ENCODE assay signal across 8 cellular contexts in the genomic region with DNA sequence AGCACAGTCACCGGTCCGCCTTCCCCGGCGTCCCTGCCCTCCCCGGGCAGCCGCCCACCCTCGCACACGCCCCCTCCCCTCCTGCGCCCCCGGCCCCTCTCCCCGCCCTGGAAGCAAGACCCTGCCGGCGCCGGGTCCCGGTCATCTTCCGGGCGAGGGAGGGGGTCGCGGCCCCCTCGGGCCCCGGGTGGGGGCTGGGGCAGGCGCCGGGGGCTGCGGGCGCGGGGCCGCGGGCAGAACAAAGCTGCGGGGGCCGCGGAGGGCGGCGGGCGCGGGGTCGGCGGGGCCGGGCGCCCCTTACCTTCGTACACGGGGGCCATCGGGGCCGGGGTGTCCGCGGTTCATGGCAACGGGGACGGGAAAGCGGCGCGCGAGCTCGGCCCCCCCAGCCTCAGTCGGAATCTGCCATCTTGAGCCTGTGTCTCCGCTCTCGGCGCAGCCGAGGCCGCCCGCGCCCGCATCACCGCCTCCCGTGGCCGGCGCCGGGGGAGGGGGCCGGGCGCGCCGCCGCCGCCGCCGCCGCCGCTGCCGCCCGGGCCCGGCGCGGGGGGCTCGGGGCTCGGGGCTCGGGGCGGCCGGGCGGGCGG. TPM values are rescaled to one million over a fixed set of nuclear protein-coding genes. Genes with fewer than 3 reads are reported as not detected.
A peak's percentile ranks its signal among the peaks of the same experiment; 100 is the strongest.
DNase-seq lines count a peak whose midpoint lies in the region; ATAC-seq and TF ChIP-seq lines count a peak whose summit lies in the region.

No MANE protein-coding gene starts in this region.

- H3K27ac ChIP-seq in epithelial cell of prostate (peak overlapping the region; percentile 91), upper lobe of right lung (peak overlapping the region; percentile 92)
- peak overlapping the region; percentile 89 for H3K27ac ChIP-seq in naive thymus-derived CD4-positive, alpha-beta T cell (ENCODE audit: low read depth, low read length)

- DNase-seq in AG10803 (ENCODE audit: low read depth) (peak; percentile 28), epithelial cell of prostate (ENCODE audit: low read depth, low spot score) (no peak), upper lobe of right lung (peak; percentile 72)
- no peak for DNase-seq in Jurkat, Clone E6-1 (ENCODE audit: low read depth, low spot score)
- DNase-seq in activated CD8-positive, alpha-beta T cell treated with anti-CD3 and anti-CD28 coated beads for 36 hours = peak; percentile 44
- DNase-seq in naive thymus-derived CD4-positive, alpha-beta T cell = peak; percentile 20 to 52 (median 42)

- no peaks in the 10 kb centered on the region for H3K27me3 ChIP-seq in naive thymus-derived CD4-positive, alpha-beta T cell (ENCODE audit: control insufficient read depth in 2 of 2, insufficient read depth in 2 of 2, low read length in 2 of 2)
- no peaks in the 10 kb centered on the region for H3K27me3 ChIP-seq in upper lobe of right lung

- ATAC-seq in GM19328 (IDR thresholded peaks at IDR 0.05; ENCODE audit: unreplicated experiment) = peak; percentile 22
- peak; percentile 12 for ATAC-seq in activated CD8-positive, alpha-beta T cell treated with anti-CD3 and anti-CD28 coated beads for 36 hours
- peak; percentile 55 for ATAC-seq in naive thymus-derived CD4-positive, alpha-beta T cell
- ATAC-seq in upper lobe of right lung = peak; percentile 29
- no peak for ATAC-seq in GM19395 (IDR thresholded peaks at IDR 0.05; ENCODE audit: unreplicated experiment)

- no peaks in the 10 kb centered on the region for H3K36me3 Mint-ChIP-seq in activated CD8-positive, alpha-beta T cell treated with anti-CD3 and anti-CD28 coated beads for 36 hours (ENCODE audit: low read depth)
- H3K36me3 Mint-ChIP-seq in naive thymus-derived CD4-positive, alpha-beta T cell = peaks cover 0 to 4% (median 3%) of the 10 kb centered on the region in 5 donors

- H3K36me3 ChIP-seq in naive thymus-derived CD4-positive, alpha-beta T cell (ENCODE audit: control insufficient read depth in 2 of 3, insufficient read depth in 3 of 3, low read length in 3 of 3) = peaks cover 0 to 5% (median 0%) of the 10 kb centered on the region in 3 experiments
- H3K36me3 ChIP-seq in upper lobe of right lung = no peaks in the 10 kb centered on the region

- H3K4me3 Mint-ChIP-seq in activated CD8-positive, alpha-beta T cell treated with anti-CD3 and anti-CD28 coated beads for 36 hours = peak overlapping the region; percentile 96
- peak overlapping the region; percentile 94 to 100 (median 98) for H3K4me3 Mint-ChIP-seq in naive thymus-derived CD4-positive, alpha-beta T cell

- CTCF ChIA-PET in activated CD8-positive, alpha-beta T cell treated with anti-CD3 and anti-CD28 coated beads for 36 hours (lab: Charles Lee) = interaction anchor here (0.7 to 12.2 kb wide), 3 partner anchors 13 to 156 kb away, joined by 3 to 62 read pairs (median 3); no protein-coding TSS in a partner anchor
- CTCF ChIA-PET in naive thymus-derived CD4-positive, alpha-beta T cell (lab: Charles Lee) = interaction anchor here (0.5 to 1.4 kb wide), 3 partner anchors 9 to 132 kb away, joined by 3 to 4 read pairs (median 3); no protein-coding TSS in a partner anchor

- peaks cover 41% of the 10 kb centered on the region for H3K4me1 Mint-ChIP-seq in activated CD8-positive, alpha-beta T cell treated with anti-CD3 and anti-CD28 coated beads for 36 hours (ENCODE audit: low read depth)
- peaks cover 46 to 60% (median 56%) of the 10 kb centered on the region in 7 donors for H3K4me1 Mint-ChIP-seq in naive thymus-derived CD4-positive, alpha-beta T cell

- H3K9me3 Mint-ChIP-seq in activated CD8-positive, alpha-beta T cell treated with anti-CD3 and anti-CD28 coated beads for 36 hours = no peaks in the 10 kb centered on the region
- H3K9me3 Mint-ChIP-seq in naive thymus-derived CD4-positive, alpha-beta T cell = no peaks in the 10 kb centered on the region

- intact Hi-C loops in activated CD8-positive, alpha-beta T cell treated with anti-CD3 and anti-CD28 coated beads for 36 hours (cut with micrococcal nuclease) = loop anchor here (5.0 to 10.0 kb wide), 4 partner anchors 105 to 225 kb away; no protein-coding TSS in a partner anchor
- intact Hi-C loops in naive thymus-derived CD4-positive, alpha-beta T cell (cut with micrococcal nuclease) = loop anchor here (2.0 to 10.0 kb wide), 13 partner anchors 45 to 697 kb away; a partner anchor contains a TSS
- intact Hi-C loops in upper lobe of right lung (cut with DNase I) = loop anchor here (10.0 kb wide), 1 partner anchor 133 kb away; no protein-coding TSS in a partner anchor

- H3K9me3 ChIP-seq in naive thymus-derived CD4-positive, alpha-beta T cell (ENCODE audit: control insufficient read depth in 2 of 3, low read length in 3 of 3) = no peaks in the 10 kb centered on the region
- H3K9me3 ChIP-seq in upper lobe of right lung = no peaks in the 10 kb centered on the region

- H3K27ac Mint-ChIP-seq in activated CD8-positive, alpha-beta T cell treated with anti-CD3 and anti-CD28 coated beads for 36 hours = peak overlapping the region; percentile 96
- H3K27ac Mint-ChIP-seq in naive thymus-derived CD4-positive, alpha-beta T cell = peak overlapping the region; percentile 92 to 98 (median 96)

- H3K4me3 ChIP-seq in AG10803 (ENCODE audit: low read length) (peak overlapping the region; percentile 72), upper lobe of right lung (peak overlapping the region; percentile 79)
- peak overlapping the region; percentile 79 for H3K4me3 ChIP-seq in Jurkat, Clone E6-1 (ENCODE audit: low read length)
- H3K4me3 ChIP-seq in naive thymus-derived CD4-positive, alpha-beta T cell (ENCODE audit: low read length) = peak overlapping the region; percentile 85

- no peak for TF ChIP-seq CTCF in AG10803 (conservative IDR thresholded peaks at IDR 0.05; ENCODE audit: low read length)
- TF ChIP-seq CTCF in activated CD8-positive, alpha-beta T cell treated with anti-CD3 and anti-CD28 coated beads for 36 hours (IDR thresholded peaks at IDR 0.05) = no peak
- no peak for TF ChIP-seq CTCF in upper lobe of right lung (IDR thresholded peaks at IDR 0.05)

- H3K4me1 ChIP-seq in naive thymus-derived CD4-positive, alpha-beta T cell (ENCODE audit: control insufficient read depth in 2 of 2, insufficient read depth in 2 of 2, low read length in 2 of 2) = peaks cover 4 to 26% of the 10 kb centered on the region in 2 donors
- peaks cover 15% of the 10 kb centered on the region for H3K4me1 ChIP-seq in upper lobe of right lung

- peaks cover 20% of the 10 kb centered on the region for H3K27me3 Mint-ChIP-seq in activated CD8-positive, alpha-beta T cell treated with anti-CD3 and anti-CD28 coated beads for 36 hours
- H3K27me3 Mint-ChIP-seq in naive thymus-derived CD4-positive, alpha-beta T cell = peaks cover 0 to 24% (median 5%) of the 10 kb centered on the region in 5 donors

- POLR2A ChIA-PET in activated CD8-positive, alpha-beta T cell treated with anti-CD3 and anti-CD28 coated beads for 36 hours (lab: Charles Lee) = interaction anchor here (0.8 to 1.3 kb wide), 2 partner anchors 12 to 126 kb away, joined by 3 read pairs; no protein-coding TSS in a partner anchor
- POLR2A ChIA-PET in naive thymus-derived CD4-positive, alpha-beta T cell (lab: Charles Lee) = interaction anchor here (1.0 to 3.2 kb wide), 2 partner anchors 10 to 40 kb away, joined by 5 to 36 read pairs; no protein-coding TSS in a partner anchor

RNA-seq across cellular contexts. Expression of a gene that starts 0.4 kb away (rescaled TPM):
- 4.2 TPM for polyA plus RNA-seq in Jurkat, Clone E6-1 (2012; ENCODE audit: insufficient read depth, insufficient read length)
- 10 to 100 TPM; 17.3 to 17.6 TPM for total RNA-seq in activated CD8-positive, alpha-beta T cell treated with anti-CD3 and anti-CD28 coated beads for 36 hours
- total RNA-seq in naive thymus-derived CD4-positive, alpha-beta T cell = 10 to 100 TPM; 27.3 to 44.0 (median 37.3) TPM
- 1 to 10 TPM; 4.6 to 8.5 TPM for polyA plus RNA-seq in naive thymus-derived CD4-positive, alpha-beta T cell
- 64.3 TPM for total RNA-seq in upper lobe of right lung

RNA-seq across cellular contexts. Expression of a gene that starts 51.7 kb away (rescaled TPM):
- 3.5 TPM for polyA plus RNA-seq in Jurkat, Clone E6-1 (2012; ENCODE audit: insufficient read depth, insufficient read length)
- 1 to 10 TPM; 1.5 to 2.1 TPM for total RNA-seq in activated CD8-positive, alpha-beta T cell treated with anti-CD3 and anti-CD28 coated beads for 36 hours
- 10 to 100 TPM in 1 of 5 experiments, 1 to 10 TPM in 4; 2.6 to 70.9 (median 6.7) TPM for total RNA-seq in naive thymus-derived CD4-positive, alpha-beta T cell
- 1 to 10 TPM; 1.9 to 2.9 TPM for polyA plus RNA-seq in naive thymus-derived CD4-positive, alpha-beta T cell
- 65.4 TPM for total RNA-seq in upper lobe of right lung

Comparison
In these comparisons a context has a peak if more than half of its experiments do, and no peak if none do; other contexts are left out.
1. DNase-seq: peak in AG10803 (single experiment), activated CD8-positive, alpha-beta T cell treated with anti-CD3 and anti-CD28 coated beads for 36 hours (single experiment), naive thymus-derived CD4-positive, alpha-beta T cell (9 of 9) and upper lobe of right lung (single experiment); none in Jurkat, Clone E6-1 (single experiment) and epithelial cell of prostate (single experiment).
2. Peak in every context shown above with its lines, with median percentiles within 50 percentile points of each other: H3K4me3 ChIP-seq and H3K27ac ChIP-seq.